ENCODE assay signal across 24 cellular contexts in genomic region chr4:78687818-78688217, GRCh38.
DNase-seq lines count a peak whose midpoint lies in the region; ATAC-seq, FAIRE-seq and TF ChIP-seq lines count a peak whose summit lies in the region.
"Had no signal": no experiment of that assay in that cellular context is flagged by ENCODE, and none has a peak within 500 bp of the region (broad histone marks: within the 10 kb centered on the region; RNA-seq: fewer than 3 reads in every experiment).

No MANE protein-coding gene starts in this region.

- CTCF ChIA-PET in naive thymus-derived CD4-positive, alpha-beta T cell (lab: Charles Lee), result no interaction called here

- no peaks in the 10 kb centered on the region for H3K9me3 ChIP-seq in GM23248 (ENCODE audit: low read depth)
- no peaks in the 10 kb centered on the region for H3K9me3 ChIP-seq in left lung
- H3K9me3 ChIP-seq in naive thymus-derived CD4-positive, alpha-beta T cell (ENCODE audit: control insufficient read depth in 2 of 3, low read length in 3 of 3), result no peaks in the 10 kb centered on the region
- H3K9me3 ChIP-seq: BLaER1, Caco-2 had no signal

- H2AFZ ChIP-seq in GM23248, result no peak overlapping the region
- H2AFZ ChIP-seq: GM23338 had no signal

- peaks cover 9 to 13% (median 12%) of the 10 kb centered on the region in 7 donors for H3K4me1 Mint-ChIP-seq in naive thymus-derived CD4-positive, alpha-beta T cell
- H3K4me1 Mint-ChIP-seq: CD4-positive, CD25-positive, alpha-beta regulatory T cell; GM23338 had no signal

- H3K27me3 ChIP-seq in GM23248 (replicated peaks; ENCODE audit: insufficient read depth), result no peaks in the 10 kb centered on the region
- H3K27me3 ChIP-seq in left lung, result no peaks in the 10 kb centered on the region
- H3K27me3 ChIP-seq in naive thymus-derived CD4-positive, alpha-beta T cell (ENCODE audit: control insufficient read depth in 2 of 2, insufficient read depth in 2 of 2, low read length in 2 of 2), result no peaks in the 10 kb centered on the region
- H3K27me3 ChIP-seq: BLaER1 had no signal

- peaks cover 0 to 5% (median 0%) of the 10 kb centered on the region in 5 donors for H3K27me3 Mint-ChIP-seq in naive thymus-derived CD4-positive, alpha-beta T cell
- H3K27me3 Mint-ChIP-seq: B cell had no signal

- 71 to 73% methylated on average over 3 of the region's 3 CpGs for WGBS in GM23248 (ENCODE audit: low coverage in 1 of 2, low lambda C conversion rate in 2 of 2, missing lambda C conversion rate in 2 of 2), 2 experiments

- H3K9ac ChIP-seq in GM23248, result no peak overlapping the region
- H3K9ac ChIP-seq: BLaER1 had no signal

- H3K4me2 ChIP-seq in GM23248 (ENCODE audit: unreplicated experiment), result peak overlapping the region; percentile 0
- H3K4me2 ChIP-seq: BLaER1, GM23338 had no signal

- no peaks in the 10 kb centered on the region for H3K79me2 ChIP-seq in GM23248 (ENCODE audit: insufficient read depth)

- in situ Hi-C loops in GM23248 (cut with MboI), result no loop called here

- H3K36me3 ChIP-seq in GM23248 (ENCODE audit: low read depth) (no peaks in the 10 kb centered on the region), left lung (no peaks in the 10 kb centered on the region)
- H3K36me3 ChIP-seq in naive thymus-derived CD4-positive, alpha-beta T cell (ENCODE audit: control insufficient read depth in 2 of 3, insufficient read depth in 3 of 3, low read length in 3 of 3), result no peaks in the 10 kb centered on the region
- H3K36me3 ChIP-seq: BLaER1 had no signal

- H3K27ac ChIP-seq in GM23248, result no peak overlapping the region
- H3K27ac ChIP-seq in VCaP, result peak overlapping the region; percentile 46
- H3K27ac ChIP-seq in left lung, result no peak overlapping the region
- H3K27ac ChIP-seq in naive thymus-derived CD4-positive, alpha-beta T cell (ENCODE audit: low read depth, low read length), result no peak overlapping the region
- H3K27ac ChIP-seq: 22Rv1, BLaER1, C4-2B had no signal

- H3F3A ChIP-seq in GM23248 (ENCODE audit: insufficient read depth), result peaks cover 14% of the 10 kb centered on the region

- H3K27ac Mint-ChIP-seq in naive thymus-derived CD4-positive, alpha-beta T cell, result no peak overlapping the region
- H3K27ac Mint-ChIP-seq: B cell; CD4-positive, CD25-positive, alpha-beta regulatory T cell; CD8-positive, alpha-beta T cell; GM23338; H9 had no signal

- POLR2A ChIA-PET in naive thymus-derived CD4-positive, alpha-beta T cell (lab: Charles Lee), result no interaction called here

- no peaks in the 10 kb centered on the region for H4K20me1 ChIP-seq in GM23248 (ENCODE audit: insufficient read depth)
- H4K20me1 ChIP-seq: BLaER1 had no signal

- H3K4me1 ChIP-seq in GM23248 (ENCODE audit: insufficient read depth) (peaks cover 32% of the 10 kb centered on the region), left lung (peaks cover 0 to 4% of the 10 kb centered on the region in 2 donors)
- no peaks in the 10 kb centered on the region for H3K4me1 ChIP-seq in naive thymus-derived CD4-positive, alpha-beta T cell (ENCODE audit: control insufficient read depth in 2 of 2, insufficient read depth in 2 of 2, low read length in 2 of 2)

- H3K4me3 Mint-ChIP-seq in naive thymus-derived CD4-positive, alpha-beta T cell, result no peak overlapping the region
- H3K4me3 Mint-ChIP-seq: B cell; CD4-positive, CD25-positive, alpha-beta regulatory T cell; CD8-positive, alpha-beta T cell; GM23338; H9 had no signal

- intact Hi-C loops in left lung (cut with DNase I), result no loop called here
- intact Hi-C loops in naive thymus-derived CD4-positive, alpha-beta T cell (cut with micrococcal nuclease), result no loop called here
- intact Hi-C loops in cardiac septum (cut with DNase I), result no loop called here

- H3K4me3 ChIP-seq in GM23248, result no peak overlapping the region
- H3K4me3 ChIP-seq in left lung, result no peak overlapping the region
- no peak overlapping the region for H3K4me3 ChIP-seq in naive thymus-derived CD4-positive, alpha-beta T cell (ENCODE audit: low read length)
- H3K4me3 ChIP-seq: BLaER1, GM12878, GM23338 had no signal

- no peaks in the 10 kb centered on the region for H3K9me2 ChIP-seq in GM23248 (ENCODE audit: insufficient read depth)

- DNase-seq in GM23248 (no peak), left lung (no peak), D721Med (ENCODE audit: insufficient read length, low spot score) (no peak), putamen (ENCODE audit: low spot score) (no peak), cardiac septum (ENCODE audit: low spot score) (no peak)
- no peak for DNase-seq in naive thymus-derived CD4-positive, alpha-beta T cell
- DNase-seq: Caco-2; CD4-positive, CD25-positive, alpha-beta regulatory T cell; CD8-positive, alpha-beta T cell; DMS 273 treated with DMSO at 0.1 percent for 48 hours; DMS79; GDM1; H9 had no signal

- no peaks in the 10 kb centered on the region for H3K36me3 Mint-ChIP-seq in naive thymus-derived CD4-positive, alpha-beta T cell
- H3K36me3 Mint-ChIP-seq: CD4-positive, CD25-positive, alpha-beta regulatory T cell; CD8-positive, alpha-beta T cell had no signal

- TF ChIP-seq CTCF in VCaP (conservative IDR thresholded peaks at IDR 0.05) (no peak), left lung (IDR thresholded peaks at IDR 0.05) (no peak), D721Med (IDR thresholded peaks at IDR 0.05; ENCODE audit: insufficient read depth, missing control alignments) (no peak)

- FAIRE-seq in D721Med (lab: Jason Lieb, UNC), result no peak
- FAIRE-seq: A204.1, GM12878, GM19239 had no signal

- H3K9me3 Mint-ChIP-seq in naive thymus-derived CD4-positive, alpha-beta T cell, result no peaks in the 10 kb centered on the region
- H3K9me3 Mint-ChIP-seq: CD8-positive, alpha-beta T cell; GM23338; H9 had no signal

- ATAC-seq in left lung (peak; percentile 70), HG03280 (IDR thresholded peaks at IDR 0.05; ENCODE audit: unreplicated experiment) (no peak)
- peak; percentile 39 for ATAC-seq in naive thymus-derived CD4-positive, alpha-beta T cell
- ATAC-seq: CD8-positive, alpha-beta T cell; GM12878; GM23338; HCT116 had no signal
